1 cellular context compared by ENCODE assay signal in the genomic region with DNA sequence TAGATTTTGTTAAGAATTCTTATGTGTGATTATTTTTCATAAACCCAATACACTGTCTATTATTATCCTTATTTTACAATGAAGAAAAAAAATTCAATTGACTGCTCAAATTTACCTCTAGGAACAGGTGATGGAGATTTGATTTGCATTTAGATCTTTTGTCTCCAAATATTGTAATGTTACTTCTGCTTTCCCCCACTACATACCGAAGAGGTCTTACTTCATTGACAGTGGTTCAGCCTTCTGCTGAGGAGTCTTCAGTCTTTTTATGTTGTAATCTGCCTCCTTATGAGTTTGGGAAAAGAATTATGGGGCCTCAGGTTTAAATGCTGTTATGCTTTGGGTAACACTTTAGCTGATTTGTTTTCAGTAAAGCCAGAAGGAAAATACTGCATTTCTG.
TF ChIP-seq lines count a peak whose summit lies in the region.

No MANE protein-coding gene starts in this region.

TF ChIP-seq in GM23338, 12 proteins besides CTCF, POLR2A, EP300 and RAD21 (continued from another document):
- TF ChIP-seq REST (IDR thresholded peaks at IDR 0.05; ENCODE audit: unreplicated experiment) (no peak), POLR2AphosphoS5 (IDR thresholded peaks at IDR 0.05; ENCODE audit: low read depth) (no peak), ETS1 (IDR thresholded peaks at IDR 0.05) (no peak), ZNF331 (CRISPR knock-in tag; IDR thresholded peaks at IDR 0.05; ENCODE audit: low read depth) (no peak), EZH2phosphoT487 (IDR thresholded peaks at IDR 0.05; ENCODE audit: unreplicated experiment) (no peak), JUNB (IDR thresholded peaks at IDR 0.05; ENCODE audit: unreplicated experiment) (no peak), EZH2 (IDR thresholded peaks at IDR 0.05; ENCODE audit: low read depth, unreplicated experiment) (no peak)
